Comparison of ENCODE assay signal across 14 cellular contexts in genomic region chr6:137496392-137496767, GRCh38. TPM values are rescaled to one million over a fixed set of nuclear protein-coding genes. Genes with fewer than 3 reads are reported as not detected.
DNase-seq lines count a peak whose midpoint lies in the region; ATAC-seq lines count a peak whose summit lies in the region.
"Had no signal": no experiment of that assay in that cellular context is flagged by ENCODE, and none has a peak within 500 bp of the region (broad histone marks: within the 10 kb centered on the region; RNA-seq: fewer than 3 reads in every experiment).

No MANE protein-coding gene starts in this region.

- H3K27ac Mint-ChIP-seq in activated naive CD8-positive, alpha-beta T cell: no peak overlapping the region
- no peak overlapping the region for H3K27ac Mint-ChIP-seq in activated naive CD8-positive, alpha-beta T cell treated with anti-CD3 and anti-CD28 coated beads, Interleukin-2, amount 50 U/mL, for 24 hours
- peak overlapping the region in 1 of 2 donors; percentile 4 for H3K27ac Mint-ChIP-seq in T-cell
- no peak overlapping the region for H3K27ac Mint-ChIP-seq in stimulated activated naive CD8-positive, alpha-beta T cell treated with anti-CD3 and anti-CD28 coated beads, Interleukin-15, amount 100 ng/mL, for 72 hours
- H3K27ac Mint-ChIP-seq: activated CD4-positive, alpha-beta T cell treated with anti-CD3 and anti-CD28 coated beads for 36 hours had no signal

- no CpG with 5 or more reads among the region's 16 CpGs for WGBS in iPS DF 6.9 (ENCODE audit: insufficient coverage, insufficient read length)

- peaks cover 45% of the 10 kb centered on the region for H3K4me1 Mint-ChIP-seq in activated naive CD8-positive, alpha-beta T cell (ENCODE audit: low read depth)
- H3K4me1 Mint-ChIP-seq in activated naive CD8-positive, alpha-beta T cell treated with anti-CD3 and anti-CD28 coated beads, Interleukin-2, amount 50 U/mL, for 24 hours: peaks cover 47% of the 10 kb centered on the region
- H3K4me1 Mint-ChIP-seq in T-cell: peaks cover 50 to 56% (median 50%) of the 10 kb centered on the region in 3 donors
- peaks cover 70% of the 10 kb centered on the region for H3K4me1 Mint-ChIP-seq in stimulated activated naive CD8-positive, alpha-beta T cell treated with anti-CD3 and anti-CD28 coated beads, Interleukin-15, amount 100 ng/mL, for 72 hours

- no peaks in the 10 kb centered on the region for H3K9me3 Mint-ChIP-seq in activated naive CD8-positive, alpha-beta T cell (ENCODE audit: low read depth)
- H3K9me3 Mint-ChIP-seq in activated naive CD8-positive, alpha-beta T cell treated with anti-CD3 and anti-CD28 coated beads, Interleukin-2, amount 50 U/mL, for 24 hours: peaks cover 4% of the 10 kb centered on the region
- H3K9me3 Mint-ChIP-seq in T-cell: no peaks in the 10 kb centered on the region
- H3K9me3 Mint-ChIP-seq in stimulated activated naive CD8-positive, alpha-beta T cell treated with anti-CD3 and anti-CD28 coated beads, Interleukin-15, amount 100 ng/mL, for 72 hours: no peaks in the 10 kb centered on the region

- H3K4me3 Mint-ChIP-seq in activated naive CD8-positive, alpha-beta T cell: peak overlapping the region; percentile 42
- no peak overlapping the region for H3K4me3 Mint-ChIP-seq in activated naive CD8-positive, alpha-beta T cell treated with anti-CD3 and anti-CD28 coated beads, Interleukin-2, amount 50 U/mL, for 24 hours
- peak overlapping the region in 2 of 3 donors; percentile 9 to 60 for H3K4me3 Mint-ChIP-seq in T-cell
- H3K4me3 Mint-ChIP-seq in stimulated activated naive CD8-positive, alpha-beta T cell treated with anti-CD3 and anti-CD28 coated beads, Interleukin-15, amount 100 ng/mL, for 72 hours: peak overlapping the region; percentile 77 to 86

- no peaks in the 10 kb centered on the region for H3K9me3 ChIP-seq in iPS DF 6.9 (ENCODE audit: control insufficient read depth, insufficient read depth, low read length)
- H3K9me3 ChIP-seq: gastrocnemius medialis, transverse colon had no signal

- peak overlapping the region; percentile 10; the same call in 1 of the 2 replicates for H3K4me3 ChIP-seq in iPS DF 6.9 (ENCODE audit: low read length)
- H3K4me3 ChIP-seq: transverse colon had no signal

- CTCF ChIA-PET in T-cell (lab: Charles Lee): interaction anchor here (0.6 to 1.3 kb wide), 3 partner anchors 18 to 94 kb away, joined by 3 to 5 read pairs (median 4); no protein-coding TSS in a partner anchor

- peaks cover 8% of the 10 kb centered on the region for H3K4me1 ChIP-seq in iPS DF 6.9 (ENCODE audit: control insufficient read depth, insufficient read depth, low read length)

- no peak for DNase-seq in activated naive CD8-positive, alpha-beta T cell treated with anti-CD3 and anti-CD28 coated beads, Interleukin-2, amount 50 U/mL, for 24 hours
- DNase-seq in T-cell: no peak
- DNase-seq in iPS DF 6.9 (ENCODE audit: low read depth, low spot score): no peak
- no peak for DNase-seq in stimulated activated naive CD8-positive, alpha-beta T cell treated with anti-CD3 and anti-CD28 coated beads, Interleukin-15, amount 100 ng/mL, for 72 hours
- no peak for DNase-seq in HuH-7 (ENCODE audit: low spot score)
- no peak for DNase-seq in SIG-M5 treated with dmso at 0.1 percent for 504 hours (lab: John Stamatoyannopoulos, UW; ENCODE audit: unreplicated experiment)
- no peak for DNase-seq in activated gamma-delta T cell treated with Interleukin-2 at 50 U/mL for 16 hours
- DNase-seq: activated CD4-positive, alpha-beta T cell treated with anti-CD3 and anti-CD28 coated beads for 36 hours; activated gamma-delta T cell; caudate nucleus; gastrocnemius medialis; KBM-7; transverse colon had no signal

- H3K36me3 Mint-ChIP-seq in activated naive CD8-positive, alpha-beta T cell: peaks cover 2% of the 10 kb centered on the region
- no peaks in the 10 kb centered on the region for H3K36me3 Mint-ChIP-seq in activated naive CD8-positive, alpha-beta T cell treated with anti-CD3 and anti-CD28 coated beads, Interleukin-2, amount 50 U/mL, for 24 hours (ENCODE audit: low read depth)
- no peaks in the 10 kb centered on the region for H3K36me3 Mint-ChIP-seq in T-cell

- H3K27ac ChIP-seq in iPS DF 6.9 (ENCODE audit: low read length): no peak overlapping the region
- H3K27ac ChIP-seq: gastrocnemius medialis, transverse colon had no signal

- POLR2A ChIA-PET in T-cell (lab: Charles Lee): no interaction called here

- ATAC-seq in activated naive CD8-positive, alpha-beta T cell treated with anti-CD3 and anti-CD28 coated beads, Interleukin-2, amount 50 U/mL, for 24 hours: no peak
- no peak for ATAC-seq in T-cell (replicated peaks in 1 of 4)
- ATAC-seq in stimulated activated naive CD8-positive, alpha-beta T cell treated with anti-CD3 and anti-CD28 coated beads, Interleukin-15, amount 100 ng/mL, for 72 hours: no peak
- ATAC-seq: activated CD4-positive, alpha-beta T cell treated with anti-CD3 and anti-CD28 coated beads for 36 hours; gastrocnemius medialis had no signal

- H3K27me3 Mint-ChIP-seq in activated naive CD8-positive, alpha-beta T cell: peaks cover 58% of the 10 kb centered on the region
- H3K27me3 Mint-ChIP-seq in activated naive CD8-positive, alpha-beta T cell treated with anti-CD3 and anti-CD28 coated beads, Interleukin-2, amount 50 U/mL, for 24 hours: peaks cover 85% of the 10 kb centered on the region
- peaks cover 71 to 80% of the 10 kb centered on the region in 2 donors for H3K27me3 Mint-ChIP-seq in T-cell
- peaks cover 82% of the 10 kb centered on the region for H3K27me3 Mint-ChIP-seq in stimulated activated naive CD8-positive, alpha-beta T cell treated with anti-CD3 and anti-CD28 coated beads, Interleukin-15, amount 100 ng/mL, for 72 hours

- H3K36me3 ChIP-seq in iPS DF 6.9 (ENCODE audit: control insufficient read depth, insufficient read depth, low read length): no peaks in the 10 kb centered on the region; the same call in 1 of the 2 replicates
- H3K36me3 ChIP-seq: gastrocnemius medialis, transverse colon had no signal

- H3K27me3 ChIP-seq in iPS DF 6.9 (ENCODE audit: control insufficient read depth, insufficient read depth, low read length): peaks cover 66% of the 10 kb centered on the region

RNA-seq across cellular contexts. Expression of gene OLIG3, which starts 2.2 kb away (rescaled TPM):
- total RNA-seq in T-cell: not detected
- total RNA-seq: activated CD4-positive, alpha-beta T cell treated with anti-CD3 and anti-CD28 coated beads for 36 hours; gastrocnemius medialis; transverse colon had no signal
